In the genomic region with DNA sequence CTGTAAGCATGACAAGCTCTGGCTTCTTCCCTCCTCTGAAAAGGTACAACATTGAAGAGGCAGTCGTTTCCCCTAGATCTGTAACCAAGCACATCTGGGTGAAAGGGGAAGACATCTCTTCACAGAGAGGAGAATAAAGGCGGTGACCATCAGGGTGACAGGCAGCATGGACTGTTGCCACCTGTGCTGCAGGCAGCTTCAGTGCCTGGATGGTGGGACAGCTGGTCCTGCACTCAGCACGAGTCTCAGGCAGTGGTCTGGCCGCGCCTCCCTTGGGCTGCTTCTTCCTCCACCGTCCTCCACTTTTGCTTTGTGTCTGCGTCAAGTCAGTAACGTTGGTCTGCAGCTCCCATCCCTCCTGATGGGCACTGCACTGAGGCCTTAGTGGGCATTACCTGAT, we compare ENCODE assay signal across 12 cellular contexts.
"Had no signal": no experiment of that assay in that cellular context is flagged by ENCODE, and none has a peak within 500 bp of the region (broad histone marks: within the 10 kb centered on the region; RNA-seq: fewer than 3 reads in every experiment).

No MANE protein-coding gene starts in this region.

- H3K4me1 Mint-ChIP-seq: neural crest cell had no signal

- H3K9me3 ChIP-seq: ovary had no signal

- H3K4me3 ChIP-seq: dorsolateral prefrontal cortex, ovary had no signal

- DNase-seq: activated effector memory CD4-positive, alpha-beta T cell treated with Interleukin-2 at 50 U/mL for 16 hours; activated T-cell treated with anti-CD3 and anti-CD28 coated beads, Interleukin-2, amount 50 U/mL, for 1 hour; mammary epithelial cell; ovary; small intestine; T-helper 17 cell had no signal

- H3K36me3 Mint-ChIP-seq: activated naive CD4-positive, alpha-beta T cell treated with anti-CD3 and anti-CD28 coated beads, Interleukin-2, amount 50 U/mL, for 24 hours had no signal

- H3K27ac ChIP-seq: ovary had no signal

- H3K27me3 Mint-ChIP-seq: activated naive CD4-positive, alpha-beta T cell treated with anti-CD3 and anti-CD28 coated beads, Interleukin-2, amount 50 U/mL, for 24 hours; brain; type B pancreatic cell had no signal

- H3K27me3 ChIP-seq: dorsolateral prefrontal cortex, ovary had no signal

- ATAC-seq: SK-N-SH treated with all-trans-retinoic acid at 6 μM for 48 hours, T-helper 17 cell had no signal

- H3K36me3 ChIP-seq: ovary had no signal

- H3K27ac Mint-ChIP-seq: activated naive CD4-positive, alpha-beta T cell treated with anti-CD3 and anti-CD28 coated beads, Interleukin-2, amount 50 U/mL, for 24 hours had no signal

- H3K4me3 Mint-ChIP-seq: activated naive CD4-positive, alpha-beta T cell treated with anti-CD3 and anti-CD28 coated beads, Interleukin-2, amount 50 U/mL, for 24 hours; brain; neural crest cell; T-helper 17 cell; type B pancreatic cell had no signal

- H3K9me3 Mint-ChIP-seq: activated naive CD4-positive, alpha-beta T cell treated with anti-CD3 and anti-CD28 coated beads, Interleukin-2, amount 50 U/mL, for 24 hours; type B pancreatic cell had no signal
